ENCODE assay signal across 1 cellular context in the genomic region with DNA sequence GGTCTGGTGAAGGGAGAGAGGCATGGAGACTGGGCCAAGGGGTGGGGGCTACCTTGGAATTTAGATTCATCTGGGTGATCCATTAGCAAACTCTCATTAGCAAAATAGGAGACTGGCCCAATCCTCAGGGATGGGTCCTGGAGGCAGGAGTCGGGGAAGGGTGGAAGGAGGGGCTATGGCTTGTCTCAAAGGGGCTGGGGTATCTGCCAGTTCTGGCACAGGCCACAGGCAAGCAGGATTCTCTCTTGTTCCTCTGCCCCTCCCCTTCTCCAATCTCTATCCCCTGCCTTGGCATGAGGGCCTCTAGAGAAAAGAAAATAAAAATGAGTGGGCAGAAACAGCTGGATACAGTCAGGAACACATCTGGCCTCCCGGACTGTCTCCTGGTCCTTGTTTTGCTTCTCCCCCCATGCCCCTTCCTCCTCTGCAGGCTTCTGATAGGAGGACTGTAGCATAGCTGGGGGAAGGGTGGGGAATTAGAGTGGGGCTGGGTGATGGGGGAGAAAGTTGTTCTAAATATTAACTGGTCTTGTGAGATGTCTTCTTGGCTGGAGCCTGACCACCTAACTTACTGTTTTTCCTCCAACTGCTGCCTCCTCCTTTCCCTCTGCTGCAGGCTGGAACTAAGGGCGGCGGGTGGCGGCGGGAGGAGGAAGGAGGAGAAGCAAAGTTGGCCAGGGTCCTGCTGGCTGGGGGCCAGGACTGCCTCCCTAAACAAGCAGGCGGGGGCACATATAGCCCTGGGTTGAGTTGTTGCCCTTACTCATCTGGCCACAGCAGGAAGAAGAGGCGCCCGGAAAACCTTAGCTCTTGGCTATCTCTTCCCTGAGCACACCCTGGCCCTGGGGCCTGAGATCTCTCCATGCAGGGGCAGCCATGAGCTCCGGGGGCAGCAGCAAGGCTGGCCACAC.
TF ChIP-seq lines count a peak whose summit lies in the region.

No MANE protein-coding gene starts in this region.

TF ChIP-seq in HepG2, 621 proteins besides CTCF, POLR2A, EP300 and RAD21:
- no peak for TF ChIP-seq NRL (CRISPR knock-in tag; IDR thresholded peaks at IDR 0.05; ENCODE audit: borderline replicate concordance)
